In genomic region chr7:151512353-151512752, GRCh38 we compare ENCODE assay signal across 28 cellular contexts. TPM values are rescaled to one million over a fixed set of nuclear protein-coding genes. Genes with fewer than 3 reads are reported as not detected.
DNase-seq lines count a peak whose midpoint lies in the region; ATAC-seq and TF ChIP-seq lines count a peak whose summit lies in the region.
"Had no signal": no experiment of that assay in that cellular context is flagged by ENCODE, and none has a peak within 500 bp of the region (broad histone marks: within the 10 kb centered on the region; RNA-seq: fewer than 3 reads in every experiment).

No MANE protein-coding gene starts in this region.

- H3K4me3 ChIP-seq in CD4-positive, CD25-positive, alpha-beta regulatory T cell (ENCODE audit: low read depth, low read length): no peak overlapping the region
- H3K4me3 ChIP-seq in osteoblast (ENCODE audit: insufficient read depth, low read length): no peak overlapping the region
- H3K4me3 ChIP-seq: K562, MG63, mucosa of descending colon, thyroid gland had no signal

- H4K20me1 ChIP-seq in osteoblast (ENCODE audit: insufficient read depth, low read length): peaks cover 90% of the 10 kb centered on the region

- H3K27ac Mint-ChIP-seq in CD4-positive, CD25-positive, alpha-beta regulatory T cell: peak overlapping the region in 2 of 3 donors; percentile 10 to 67
- peak overlapping the region; percentile 29 for H3K27ac Mint-ChIP-seq in activated T-helper 17 cell treated with anti-CD3 and anti-CD28 coated beads, Interleukin-2, amount 50 U/mL, for 72 hours
- H3K27ac Mint-ChIP-seq: activated CD4-positive, alpha-beta memory T cell treated with anti-CD3 and anti-CD28 coated beads, Interleukin-2, amount 10 ng/mL, durations not matched to agents 7 days and 5 days; natural killer cell treated with Interleukin-12 subunit alpha and Interleukin-12 subunit beta and Interleukin-15 and Interleukin-18, amount 100 ng/mL, for 72 hours had no signal

- H3K4me3 Mint-ChIP-seq in CD4-positive, CD25-positive, alpha-beta regulatory T cell: peak overlapping the region in 2 of 4 donors; percentile 22 to 23
- H3K4me3 Mint-ChIP-seq in activated T-helper 17 cell treated with anti-CD3 and anti-CD28 coated beads, Interleukin-2, amount 50 U/mL, for 72 hours: no peak overlapping the region
- H3K4me3 Mint-ChIP-seq: activated CD4-positive, alpha-beta memory T cell treated with anti-CD3 and anti-CD28 coated beads, Interleukin-2, amount 10 ng/mL, durations not matched to agents 7 days and 5 days; natural killer cell treated with Interleukin-12 subunit alpha and Interleukin-12 subunit beta and Interleukin-15 and Interleukin-18, amount 100 ng/mL, for 72 hours had no signal

- no peaks in the 10 kb centered on the region for H3K27me3 ChIP-seq in CD4-positive, CD25-positive, alpha-beta regulatory T cell (ENCODE audit: control insufficient read depth, insufficient read depth, low read length)
- no peaks in the 10 kb centered on the region for H3K27me3 ChIP-seq in osteoblast (ENCODE audit: insufficient read depth, low read length)
- H3K27me3 ChIP-seq: brain microvascular endothelial cell, MG63, thyroid gland had no signal

- intact Hi-C loops in Right ventricle myocardium superior (cut with DNase I): loop anchor here (5.0 kb wide), 1 partner anchor 50 kb away; no protein-coding TSS in a partner anchor

- H2AFZ ChIP-seq in osteoblast (ENCODE audit: low read length): no peak overlapping the region

- no peak for DNase-seq in CD4-positive, CD25-positive, alpha-beta regulatory T cell
- DNase-seq in Right ventricle myocardium superior (no peak), osteoblast (ENCODE audit: insufficient read length, low spot score, missing footprints) (no peak), SW480 (ENCODE audit: low spot score) (no peak), NCI-H1048 (lab: John Stamatoyannopoulos, UW) (no peak), DMS114 treated with DMSO at 0.1 percent for 48 hours (lab: John Stamatoyannopoulos, UW; ENCODE audit: unreplicated experiment) (no peak)
- DNase-seq: activated CD4-positive, alpha-beta memory T cell treated with anti-CD3 and anti-CD28 coated beads, Interleukin-2, amount 10 ng/mL, durations not matched to agents 7 days and 5 days; activated CD4-positive, CD25-positive, alpha-beta regulatory T cell treated with anti-CD3 and anti-CD28 coated beads, Interleukin-2, amount 50 U/mL, for 72 hours; activated naive CD4-positive, alpha-beta T cell treated with anti-CD3 and anti-CD28 coated beads, Interleukin-2, amount 50 U/mL, for 16 hours; amygdala; brain microvascular endothelial cell; kidney; MG63; mucosa of descending colon; NCI-H1105 treated with DMSO at 0.1 percent for 48 hours; NCI-H187 treated with DMSO at 0.1 percent for 48 hours; NCI-H526; NK-92 treated with Interleukin-12 subunit alpha and Interleukin-12 subunit beta, amount 100 ng/mL, for 24 hours; occipital lobe; retina; SK-N-SH; stimulated activated CD4-positive, alpha-beta T cell treated with anti-CD3 and anti-CD28 coated beads, Interleukin-1b, Interleukin-23, amount 100 ng/mL, for 48 hours; stimulated activated naive CD8-positive, alpha-beta T cell treated with anti-CD3 and anti-CD28 coated beads, Interleukin-15, Interleukin-2, amounts not matched to agents 100 U/mL and 50 U/mL, for 24 hours; thyroid gland had no signal

- H3K79me2 ChIP-seq in osteoblast (ENCODE audit: insufficient read depth, low read length): peaks cover 100% of the 10 kb centered on the region

- H3K4me1 Mint-ChIP-seq in CD4-positive, CD25-positive, alpha-beta regulatory T cell: peaks cover 41 to 89% (median 73%) of the 10 kb centered on the region in 4 donors
- peaks cover 64% of the 10 kb centered on the region for H3K4me1 Mint-ChIP-seq in activated T-helper 17 cell treated with anti-CD3 and anti-CD28 coated beads, Interleukin-2, amount 50 U/mL, for 72 hours

- no peak overlapping the region for H3K4me2 ChIP-seq in osteoblast (ENCODE audit: insufficient read depth, low read length)
- H3K4me2 ChIP-seq: SK-N-SH had no signal

- H3K9me3 Mint-ChIP-seq in CD4-positive, CD25-positive, alpha-beta regulatory T cell: peaks cover 0 to 4% (median 0%) of the 10 kb centered on the region in 7 donors
- no peaks in the 10 kb centered on the region for H3K9me3 Mint-ChIP-seq in activated T-helper 17 cell treated with anti-CD3 and anti-CD28 coated beads, Interleukin-2, amount 50 U/mL, for 72 hours
- H3K9me3 Mint-ChIP-seq: natural killer cell treated with Interleukin-12 subunit alpha and Interleukin-12 subunit beta and Interleukin-15 and Interleukin-18, amount 100 ng/mL, for 72 hours had no signal

- no peaks in the 10 kb centered on the region for H3K36me3 ChIP-seq in CD4-positive, CD25-positive, alpha-beta regulatory T cell (ENCODE audit: control insufficient read depth, insufficient read depth, low read length)
- H3K36me3 ChIP-seq in osteoblast (ENCODE audit: insufficient read depth, low read length): no peaks in the 10 kb centered on the region
- H3K36me3 ChIP-seq: brain microvascular endothelial cell, MG63, thyroid gland had no signal

- TF ChIP-seq CTCF in osteoblast (IDR thresholded peaks at IDR 0.05; ENCODE audit: extremely low read depth, low read depth, low read length): no peak

- H3K27ac ChIP-seq in CD4-positive, CD25-positive, alpha-beta regulatory T cell (ENCODE audit: insufficient read depth, low read length, poor library complexity, severe bottlenecking): no peak overlapping the region
- H3K27ac ChIP-seq in osteoblast (ENCODE audit: low read depth, low read length): peak overlapping the region; percentile 5
- H3K27ac ChIP-seq: brain microvascular endothelial cell, thyroid gland had no signal

- H3K27me3 Mint-ChIP-seq in CD4-positive, CD25-positive, alpha-beta regulatory T cell: no peaks in the 10 kb centered on the region
- H3K27me3 Mint-ChIP-seq in activated T-helper 17 cell treated with anti-CD3 and anti-CD28 coated beads, Interleukin-2, amount 50 U/mL, for 72 hours: no peaks in the 10 kb centered on the region
- H3K27me3 Mint-ChIP-seq: activated CD4-positive, alpha-beta memory T cell treated with anti-CD3 and anti-CD28 coated beads, Interleukin-2, amount 10 ng/mL, durations not matched to agents 7 days and 5 days; natural killer cell treated with Interleukin-12 subunit alpha and Interleukin-12 subunit beta and Interleukin-15 and Interleukin-18, amount 100 ng/mL, for 72 hours had no signal

- H3K4me1 ChIP-seq in CD4-positive, CD25-positive, alpha-beta regulatory T cell (ENCODE audit: control insufficient read depth, insufficient read depth, low read length, poor library complexity, severe bottlenecking): peaks cover 32% of the 10 kb centered on the region
- H3K4me1 ChIP-seq in osteoblast (ENCODE audit: insufficient read depth, low read length): peaks cover 30% of the 10 kb centered on the region

- peaks cover 3% of the 10 kb centered on the region for H3K36me3 Mint-ChIP-seq in CD4-positive, CD25-positive, alpha-beta regulatory T cell
- peaks cover 20% of the 10 kb centered on the region for H3K36me3 Mint-ChIP-seq in activated T-helper 17 cell treated with anti-CD3 and anti-CD28 coated beads, Interleukin-2, amount 50 U/mL, for 72 hours (ENCODE audit: low read depth)
- H3K36me3 Mint-ChIP-seq: natural killer cell treated with Interleukin-12 subunit alpha and Interleukin-12 subunit beta and Interleukin-15 and Interleukin-18, amount 100 ng/mL, for 72 hours had no signal

- H3K9me3 ChIP-seq in CD4-positive, CD25-positive, alpha-beta regulatory T cell (ENCODE audit: control insufficient read depth in 2 of 2, low read length in 2 of 2): no peaks in the 10 kb centered on the region
- no peaks in the 10 kb centered on the region for H3K9me3 ChIP-seq in osteoblast (ENCODE audit: low read depth, low read length)
- H3K9me3 ChIP-seq: MG63, mucosa of descending colon, SK-N-SH, thyroid gland had no signal

- ATAC-seq in CD4-positive, CD25-positive, alpha-beta regulatory T cell (ENCODE audit: low read depth in 2 of 2): no peak
- no peak for ATAC-seq in activated T-helper 17 cell treated with anti-CD3 and anti-CD28 coated beads, Interleukin-2, amount 50 U/mL, for 72 hours (replicated peaks)
- ATAC-seq in Right ventricle myocardium superior (ENCODE audit: poor library complexity) (peak; percentile 60), GM21515 (IDR thresholded peaks at IDR 0.05; ENCODE audit: unreplicated experiment) (no peak)
- ATAC-seq: K562; mucosa of descending colon; natural killer cell treated with Interleukin-12 subunit alpha and Interleukin-12 subunit beta and Interleukin-15 and Interleukin-18, amount 100 ng/mL, for 72 hours; stimulated activated naive CD8-positive, alpha-beta T cell treated with anti-CD3 and anti-CD28 coated beads, Interleukin-15, Interleukin-2, amounts not matched to agents 100 U/mL and 50 U/mL, for 24 hours had no signal

RNA-seq across cellular contexts. Expression of gene RHEB, which starts 7.3 kb away (rescaled TPM):
- 51.3 TPM for total RNA-seq in CD4-positive, CD25-positive, alpha-beta regulatory T cell
- polyA plus RNA-seq in CD4-positive, CD25-positive, alpha-beta regulatory T cell: 10 to 100 TPM; 64.8 to 72.6 (median 67.4) TPM
- 10 to 100 TPM; 37.3 to 55.5 TPM for total RNA-seq in activated T-helper 17 cell treated with anti-CD3 and anti-CD28 coated beads, Interleukin-2, amount 50 U/mL, for 72 hours
- total RNA-seq in Right ventricle myocardium superior (119 TPM), osteoblast (63.4 and 77.8 TPM in 2 replicates)
